ENCODE assay signal across 1 cellular context in genomic region chr9:83062653-83063527, GRCh38.
TF ChIP-seq lines count a peak whose summit lies in the region.

RASEF (minus strand) TSS chr9:83063142; CDS start chr9:83062867, 275 bp downstream.

TF ChIP-seq in HEK293, 187 proteins besides CTCF, POLR2A, EP300 and RAD21 (continued from another document):
- TF ChIP-seq ZNF280D (tag by site-specific recombination; IDR thresholded peaks at IDR 0.05) (no peak), ZNF155 (tag by site-specific recombination; IDR thresholded peaks at IDR 0.05) (no peak), ZNF138 (tag by site-specific recombination; IDR thresholded peaks at IDR 0.05; ENCODE audit: borderline replicate concordance) (no peak), ZNF785 (tag by site-specific recombination; IDR thresholded peaks at IDR 0.05) (no peak), ZFP37 (tag by site-specific recombination; IDR thresholded peaks at IDR 0.05) (no peak), ZNF404 (tag by site-specific recombination; IDR thresholded peaks at IDR 0.05) (no peak), ZNF335 (tag by site-specific recombination; conservative IDR thresholded peaks at IDR 0.05) (peak; percentile 88), BCL11B (tag by site-specific recombination; IDR thresholded peaks at IDR 0.05; ENCODE audit: low read depth) (no peak), EGR2 (tag by site-specific recombination; IDR thresholded peaks at IDR 0.05; ENCODE audit: low read depth) (no peak), ZNF354C (tag by site-specific recombination; IDR thresholded peaks at IDR 0.05; ENCODE audit: borderline replicate concordance, low read depth) (no peak), ZNF529 (tag by site-specific recombination; IDR thresholded peaks at IDR 0.05; ENCODE audit: insufficient replicate concordance) (no peak), ZNF548 (tag by site-specific recombination; IDR thresholded peaks at IDR 0.05) (no peak), ZSCAN5A (tag by site-specific recombination; IDR thresholded peaks at IDR 0.05) (no peak; the same call in 1 of the 2 replicates), HOXA7 (CRISPR knock-in tag; IDR thresholded peaks at IDR 0.05; ENCODE audit: borderline replicate concordance) (no peak), ZNF175 (tag by site-specific recombination; IDR thresholded peaks at IDR 0.05) (no peak), MZF1 (tag by site-specific recombination; IDR thresholded peaks at IDR 0.05; ENCODE audit: borderline replicate concordance) (no peak), ZNF791 (tag by site-specific recombination; IDR thresholded peaks at IDR 0.05) (no peak), ZNF558 (tag by site-specific recombination; IDR thresholded peaks at IDR 0.05) (no peak), KLF7 (tag by site-specific recombination; IDR thresholded peaks at IDR 0.05; ENCODE audit: borderline replicate concordance) (no peak), YY1 (tag by site-specific recombination; IDR thresholded peaks at IDR 0.05) (no peak), ZNF2 (tag by site-specific recombination; IDR thresholded peaks at IDR 0.05) (no peak), REST (tag by site-specific recombination; IDR thresholded peaks at IDR 0.05) (no peak; the same call in 1 of the 2 replicates), HIC1 (tag by site-specific recombination; IDR thresholded peaks at IDR 0.05) (no peak), AEBP2 (tag by site-specific recombination; IDR thresholded peaks at IDR 0.05; ENCODE audit: borderline replicate concordance) (no peak), ZNF555 (tag by site-specific recombination; conservative IDR thresholded peaks at IDR 0.05) (no peak), ZNF248 (tag by site-specific recombination; IDR thresholded peaks at IDR 0.05) (no peak), ZNF221 (tag by site-specific recombination; IDR thresholded peaks at IDR 0.05; ENCODE audit: borderline replicate concordance) (no peak), ZNF747 (tag by site-specific recombination; IDR thresholded peaks at IDR 0.05) (no peak), ZNF423 (tag by site-specific recombination; IDR thresholded peaks at IDR 0.05) (peak; percentile 78; the same call in 1 of the 2 replicates), ZBTB1 (tag by site-specific recombination; IDR thresholded peaks at IDR 0.05) (no peak), ZNF366 (tag by site-specific recombination; conservative IDR thresholded peaks at IDR 0.05) (no peak), ZNF701 (tag by site-specific recombination; IDR thresholded peaks at IDR 0.05) (no peak), ZNF837 (tag by site-specific recombination; IDR thresholded peaks at IDR 0.05) (no peak), ZNF394 (tag by site-specific recombination; IDR thresholded peaks at IDR 0.05; ENCODE audit: borderline replicate concordance) (peak; percentile 91), ZBTB21 (tag by site-specific recombination; IDR thresholded peaks at IDR 0.05) (no peak), SCRT2 (tag by site-specific recombination; IDR thresholded peaks at IDR 0.05) (peak; percentile 97), ZBTB7A (tag by site-specific recombination; IDR thresholded peaks at IDR 0.05; ENCODE audit: low read depth) (no peak), ZNF18 (tag by site-specific recombination; IDR thresholded peaks at IDR 0.05) (no peak), TSHZ1 (tag by site-specific recombination; IDR thresholded peaks at IDR 0.05; ENCODE audit: borderline replicate concordance) (no peak), ZNF121 (tag by site-specific recombination; IDR thresholded peaks at IDR 0.05) (no peak), ZNF514 (tag by site-specific recombination; IDR thresholded peaks at IDR 0.05) (no peak)
- TF ChIP-seq, protein P1, sequence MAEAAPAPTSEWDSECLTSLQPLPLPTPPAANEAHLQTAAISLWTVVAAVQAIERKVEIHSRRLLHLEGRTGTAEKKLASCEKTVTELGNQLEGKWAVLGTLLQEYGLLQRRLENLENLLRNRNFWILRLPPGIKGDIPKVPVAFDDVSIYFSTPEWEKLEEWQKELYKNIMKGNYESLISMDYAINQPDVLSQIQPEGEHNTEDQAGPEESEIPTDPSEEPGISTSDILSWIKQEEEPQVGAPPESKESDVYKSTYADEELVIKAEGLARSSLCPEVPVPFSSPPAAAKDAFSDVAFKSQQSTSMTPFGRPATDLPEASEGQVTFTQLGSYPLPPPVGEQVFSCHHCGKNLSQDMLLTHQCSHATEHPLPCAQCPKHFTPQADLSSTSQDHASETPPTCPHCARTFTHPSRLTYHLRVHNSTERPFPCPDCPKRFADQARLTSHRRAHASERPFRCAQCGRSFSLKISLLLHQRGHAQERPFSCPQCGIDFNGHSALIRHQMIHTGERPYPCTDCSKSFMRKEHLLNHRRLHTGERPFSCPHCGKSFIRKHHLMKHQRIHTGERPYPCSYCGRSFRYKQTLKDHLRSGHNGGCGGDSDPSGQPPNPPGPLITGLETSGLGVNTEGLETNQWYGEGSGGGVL (tag by site-specific recombination; IDR thresholded peaks at IDR 0.05): no peak
